In genomic region chr3:25033407-25034029, GRCh38 we compare ENCODE assay signal across 8 cellular contexts.
DNase-seq lines count a peak whose midpoint lies in the region; ATAC-seq and TF ChIP-seq lines count a peak whose summit lies in the region.

No MANE protein-coding gene starts in this region.

- H3K9me3 ChIP-seq in MG63 (no peaks in the 10 kb centered on the region), spleen (no peaks in the 10 kb centered on the region)

- H3K36me3 ChIP-seq in GM06990 (ENCODE audit: control insufficient read depth, insufficient read depth, low read length) (no peaks in the 10 kb centered on the region), MG63 (no peaks in the 10 kb centered on the region), spleen (no peaks in the 10 kb centered on the region)

- H3K27me3 ChIP-seq in GM06990 (replicated peaks; ENCODE audit: control insufficient read depth, insufficient read depth, low read length) (no peaks in the 10 kb centered on the region), MG63 (no peaks in the 10 kb centered on the region), spleen (replicated peaks in 1 of 7) (no peaks in the 10 kb centered on the region)

- intact Hi-C loops in left ventricle myocardium superior (cut with micrococcal nuclease) (loop anchor here (10.0 kb wide), 1 partner anchor 391 kb away; the partner anchor contains the start of gene RARB), spleen (cut with DNase I; ENCODE audit: low total_unique reads) (no loop called here)

- H3K27ac ChIP-seq in spleen, result no peak overlapping the region

- DNase-seq in 8988T (peak; percentile 24), GM06990 (ENCODE audit: extremely low read depth, insufficient read length) (no peak), HFF-Myc (ENCODE audit: extremely low read depth, low read depth) (no peak), MG63 (peak; percentile 18), left ventricle myocardium superior (peak; percentile 47), spleen (no peak), HCEC 1CT (no peak)

- H3K4me3 ChIP-seq in GM06990 (replicated peaks; ENCODE audit: low read depth, low read length) (no peak overlapping the region), HFF-Myc (replicated peaks; ENCODE audit: low read depth, low read length) (no peak overlapping the region), MG63 (no peak overlapping the region), WI38 (ENCODE audit: low read depth, low read length) (no peak overlapping the region), spleen (no peak overlapping the region)

- peaks cover 0 to 3% (median 0%) of the 10 kb centered on the region in 6 donors for H3K4me1 ChIP-seq in spleen

- TF ChIP-seq POLR2A in spleen (IDR thresholded peaks at IDR 0.05), result no peak

- WGBS in spleen, 5 donors, result 72 to 80% (median 75%) methylated on average over 6 of the region's 6 CpGs

- peak; percentile 85 for ATAC-seq in left ventricle myocardium superior

- TF ChIP-seq CTCF in GM06990 (IDR thresholded peaks at IDR 0.05; ENCODE audit: insufficient read depth, low read length, poor library complexity, severe bottlenecking) (peak; percentile 82), HFF-Myc (IDR thresholded peaks at IDR 0.05; ENCODE audit: low read depth, low read length, missing control alignments) (peak; percentile 70), WI38 (IDR thresholded peaks at IDR 0.05; ENCODE audit: low read depth, low read length) (0 out of 2 replicates have a peak, but pooled peaks have one; percentile 16), spleen (IDR thresholded peaks at IDR 0.05 in 8 of 11, conservative IDR thresholded peaks at IDR 0.05 in 3 of 11) (peak in 7 of 11 experiments; percentile 48 to 67 (median 61))

Comparison
In these comparisons a context has a peak if more than half of its experiments do, and no peak if none do; other contexts are left out.
1. DNase-seq: peak in 8988T (single experiment), MG63 (single experiment) and left ventricle myocardium superior (single experiment); none in GM06990 (single experiment), HFF-Myc (single experiment), spleen (single experiment) and HCEC 1CT (single experiment).
2. CTCF ChIP-seq: peak in every context shown above with its lines; median percentile 82 in GM06990; 70 in HFF-Myc; 61 in spleen; 16 in WI38.